In genomic region chr3:24088782-24089181, GRCh38 we compare ENCODE assay signal across 8 cellular contexts.
A peak's percentile ranks its signal among the peaks of the same experiment; 100 is the strongest.
DNase-seq lines count a peak whose midpoint lies in the region; ATAC-seq and TF ChIP-seq lines count a peak whose summit lies in the region.

No MANE protein-coding gene starts in this region.

- DNase-seq in GM03348 (ENCODE audit: low spot score) (peak; percentile 64), H7 (peak; percentile 51), iPS DF 19.7 (ENCODE audit: low read depth, low spot score) (peak; percentile 5), NCI-H1092 (lab: John Stamatoyannopoulos, UW) (no peak), UCSD-AML1 (lab: John Stamatoyannopoulos, UW; ENCODE audit: unreplicated experiment) (no peak)
- DNase-seq in stimulated activated naive CD8-positive, alpha-beta T cell treated with anti-CD3 and anti-CD28 coated beads, Interleukin-15, amount 100 ng/mL, for 72 hours, result no peak
- DNase-seq in activated CD8-positive, alpha-beta memory T cell treated with anti-CD3 and anti-CD28 coated beads, Interleukin-2, amount 10 ng/mL, durations not matched to agents 7 days and 5 days, result no peak

- no peaks in the 10 kb centered on the region for H4K20me1 ChIP-seq in OCI-LY3 (ENCODE audit: insufficient read depth, low read length)

- no peak overlapping the region for H3K27ac Mint-ChIP-seq in stimulated activated naive CD8-positive, alpha-beta T cell treated with anti-CD3 and anti-CD28 coated beads, Interleukin-15, amount 100 ng/mL, for 72 hours
- no peak overlapping the region for H3K27ac Mint-ChIP-seq in activated CD8-positive, alpha-beta memory T cell treated with anti-CD3 and anti-CD28 coated beads, Interleukin-2, amount 10 ng/mL, durations not matched to agents 7 days and 5 days

- H3K4me3 ChIP-seq in H7 (ENCODE audit: insufficient read depth, low read depth, low read length) (no peak overlapping the region), OCI-LY3 (ENCODE audit: low read length) (no peak overlapping the region)

- no peak overlapping the region for H3K4me2 ChIP-seq in OCI-LY3 (ENCODE audit: low read length)

- no peak overlapping the region for H3K4me3 Mint-ChIP-seq in stimulated activated naive CD8-positive, alpha-beta T cell treated with anti-CD3 and anti-CD28 coated beads, Interleukin-15, amount 100 ng/mL, for 72 hours
- H3K4me3 Mint-ChIP-seq in activated CD8-positive, alpha-beta memory T cell treated with anti-CD3 and anti-CD28 coated beads, Interleukin-2, amount 10 ng/mL, durations not matched to agents 7 days and 5 days, result no peak overlapping the region

- no peak for ATAC-seq in stimulated activated naive CD8-positive, alpha-beta T cell treated with anti-CD3 and anti-CD28 coated beads, Interleukin-15, amount 100 ng/mL, for 72 hours
- ATAC-seq in activated CD8-positive, alpha-beta memory T cell treated with anti-CD3 and anti-CD28 coated beads, Interleukin-2, amount 10 ng/mL, durations not matched to agents 7 days and 5 days, result no peak

- H3K4me1 Mint-ChIP-seq in stimulated activated naive CD8-positive, alpha-beta T cell treated with anti-CD3 and anti-CD28 coated beads, Interleukin-15, amount 100 ng/mL, for 72 hours, result no peaks in the 10 kb centered on the region
- H3K4me1 Mint-ChIP-seq in activated CD8-positive, alpha-beta memory T cell treated with anti-CD3 and anti-CD28 coated beads, Interleukin-2, amount 10 ng/mL, durations not matched to agents 7 days and 5 days, result no peaks in the 10 kb centered on the region

- no peaks in the 10 kb centered on the region for H3K4me1 ChIP-seq in OCI-LY3 (ENCODE audit: low read length)

- no peaks in the 10 kb centered on the region for H3K36me3 Mint-ChIP-seq in activated CD8-positive, alpha-beta memory T cell treated with anti-CD3 and anti-CD28 coated beads, Interleukin-2, amount 10 ng/mL, durations not matched to agents 7 days and 5 days

- H3K27ac ChIP-seq in OCI-LY3 (ENCODE audit: low read length), result no peak overlapping the region

- peak; percentile 62 for TF ChIP-seq CTCF in OCI-LY3 (IDR thresholded peaks at IDR 0.05; ENCODE audit: low read depth, low read length)

- H3K36me3 ChIP-seq in H7 (replicated peaks; ENCODE audit: control insufficient read depth, insufficient read depth, low read length) (no peaks in the 10 kb centered on the region), OCI-LY3 (replicated peaks; ENCODE audit: low read depth, low read length) (no peaks in the 10 kb centered on the region)

- H3K9me3 Mint-ChIP-seq in stimulated activated naive CD8-positive, alpha-beta T cell treated with anti-CD3 and anti-CD28 coated beads, Interleukin-15, amount 100 ng/mL, for 72 hours, result peaks cover 0 to under 1% of the 10 kb centered on the region in 2 donors
- no peaks in the 10 kb centered on the region for H3K9me3 Mint-ChIP-seq in activated CD8-positive, alpha-beta memory T cell treated with anti-CD3 and anti-CD28 coated beads, Interleukin-2, amount 10 ng/mL, durations not matched to agents 7 days and 5 days (ENCODE audit: low read depth)

- no peaks in the 10 kb centered on the region for H3K79me2 ChIP-seq in OCI-LY3 (ENCODE audit: low read length)

- H3K27me3 Mint-ChIP-seq in stimulated activated naive CD8-positive, alpha-beta T cell treated with anti-CD3 and anti-CD28 coated beads, Interleukin-15, amount 100 ng/mL, for 72 hours, result no peaks in the 10 kb centered on the region
- no peaks in the 10 kb centered on the region for H3K27me3 Mint-ChIP-seq in activated CD8-positive, alpha-beta memory T cell treated with anti-CD3 and anti-CD28 coated beads, Interleukin-2, amount 10 ng/mL, durations not matched to agents 7 days and 5 days

- H3K27me3 ChIP-seq in H7 (ENCODE audit: control insufficient read depth, insufficient read depth, low read length) (no peaks in the 10 kb centered on the region), OCI-LY3 (ENCODE audit: low read depth, low read length) (no peaks in the 10 kb centered on the region)

- H2AFZ ChIP-seq in OCI-LY3 (ENCODE audit: low read depth, low read length), result no peak overlapping the region

- H3K9ac ChIP-seq in OCI-LY3 (ENCODE audit: low read length), result no peak overlapping the region

- CTCF ChIA-PET in activated CD8-positive, alpha-beta memory T cell treated with anti-CD3 and anti-CD28 coated beads, Interleukin-2, amount 10 ng/mL, durations not matched to agents 7 days and 5 days (lab: Charles Lee), result interaction anchor here (1.3 kb wide), 1 partner anchor 200 kb away, joined by 3 read pairs; no protein-coding TSS in a partner anchor

- H3K9me3 ChIP-seq in OCI-LY3 (ENCODE audit: insufficient read depth, low read length), result no peaks in the 10 kb centered on the region

Comparison
In these comparisons a context has a peak if more than half of its experiments do, and no peak if none do; other contexts are left out.
1. DNase-seq: peak in GM03348 (single experiment), H7 (single experiment) and iPS DF 19.7 (single experiment); none in NCI-H1092 (single experiment), UCSD-AML1 (single experiment), stimulated activated naive CD8-positive, alpha-beta T cell treated with anti-CD3 and anti-CD28 coated beads, Interleukin-15, amount 100 ng/mL, for 72 hours (0 of 2) and activated CD8-positive, alpha-beta memory T cell treated with anti-CD3 and anti-CD28 coated beads, Interleukin-2, amount 10 ng/mL, durations not matched to agents 7 days and 5 days (single experiment).